In genomic region chrX:21745756-21746155, GRCh38 we compare ENCODE assay signal across 7 cellular contexts. TPM values are rescaled to one million over a fixed set of nuclear protein-coding genes. Genes with fewer than 3 reads are reported as not detected.
DNase-seq lines count a peak whose midpoint lies in the region; ATAC-seq and TF ChIP-seq lines count a peak whose summit lies in the region.

No MANE protein-coding gene starts in this region.

- H3K27ac ChIP-seq in coronary artery = no peak overlapping the region

- CTCF ChIA-PET in activated B cell treated with CpG ODN at 0.5 μM for 24 hours (lab: Charles Lee) = interaction anchor here (0.6 to 2.0 kb wide), 8 partner anchors 11 to 1493 kb away, joined by 3 to 11 read pairs (median 4); no protein-coding TSS in a partner anchor

- no peak overlapping the region for H3K4me3 ChIP-seq in coronary artery

- H3K4me1 Mint-ChIP-seq in activated B cell treated with CpG ODN at 0.5 μM for 24 hours = no peaks in the 10 kb centered on the region
- H3K4me1 Mint-ChIP-seq in nephron progenitor cell = peaks cover 37% of the 10 kb centered on the region

- no peak overlapping the region for H3K27ac Mint-ChIP-seq in activated B cell treated with CpG ODN at 0.5 μM for 24 hours
- no peak overlapping the region for H3K27ac Mint-ChIP-seq in nephron progenitor cell

- peak; percentile 4 for DNase-seq in HS-5 (ENCODE audit: low read depth)
- DNase-seq in activated B cell treated with CpG ODN at 0.5 μM for 24 hours = peak; percentile 13
- no peak for DNase-seq in coronary artery (ENCODE audit: low spot score)
- peak; percentile 52 for DNase-seq in nephron progenitor cell
- no peak for DNase-seq in NCI-H2171 (lab: John Stamatoyannopoulos, UW)
- DNase-seq in T1000 (lab: John Stamatoyannopoulos, UW) = no peak

- no peak overlapping the region for H3K4me3 Mint-ChIP-seq in activated B cell treated with CpG ODN at 0.5 μM for 24 hours
- H3K4me3 Mint-ChIP-seq in nephron progenitor cell = no peak overlapping the region

- ATAC-seq in activated B cell treated with CpG ODN at 0.5 μM for 24 hours (ENCODE audit: low read depth) = no peak

- H3K36me3 Mint-ChIP-seq in activated B cell treated with CpG ODN at 0.5 μM for 24 hours (ENCODE audit: low read depth) (no peaks in the 10 kb centered on the region), nephron progenitor cell (ENCODE audit: low read depth) (no peaks in the 10 kb centered on the region)

- intact Hi-C loops in activated B cell treated with CpG ODN at 0.5 μM for 24 hours (cut with micrococcal nuclease) = loop anchor here (1.0 to 2.0 kb wide), 2 partner anchors 265 to 1218 kb away; no protein-coding TSS in a partner anchor

- POLR2A ChIA-PET in activated B cell treated with CpG ODN at 0.5 μM for 24 hours (lab: Charles Lee) = no interaction called here

- H3K9me3 Mint-ChIP-seq in activated B cell treated with CpG ODN at 0.5 μM for 24 hours = no peaks in the 10 kb centered on the region
- H3K9me3 Mint-ChIP-seq in nephron progenitor cell = no peaks in the 10 kb centered on the region

- H3K27me3 Mint-ChIP-seq in activated B cell treated with CpG ODN at 0.5 μM for 24 hours (peaks cover 3% of the 10 kb centered on the region), nephron progenitor cell (ENCODE audit: low read depth, poor library complexity) (peaks cover 9% of the 10 kb centered on the region)

- TF ChIP-seq CTCF in GM12872 (IDR thresholded peaks at IDR 0.05; ENCODE audit: insufficient read depth, low read depth, low read length) (peak; percentile 55), activated B cell treated with CpG ODN at 0.5 μM for 24 hours (IDR thresholded peaks at IDR 0.05) (no peak), coronary artery (IDR thresholded peaks at IDR 0.05) (peak; percentile 43), nephron progenitor cell (IDR thresholded peaks at IDR 0.05) (peak; percentile 63)

RNA-seq across cellular contexts. Expression of gene SMPX, which starts 12.2 kb away (rescaled TPM):
- total RNA-seq in activated B cell treated with CpG ODN at 0.5 μM for 24 hours = not detected in 2 replicates

Comparison
In these comparisons a context has a peak if more than half of its experiments do, and no peak if none do; other contexts are left out.
1. DNase-seq: peak in HS-5 (single experiment), activated B cell treated with CpG ODN at 0.5 μM for 24 hours (single experiment) and nephron progenitor cell (single experiment); none in coronary artery (single experiment), NCI-H2171 (single experiment) and T1000 (single experiment).